Comparison of ENCODE assay signal across 2 cellular contexts in the genomic region with DNA sequence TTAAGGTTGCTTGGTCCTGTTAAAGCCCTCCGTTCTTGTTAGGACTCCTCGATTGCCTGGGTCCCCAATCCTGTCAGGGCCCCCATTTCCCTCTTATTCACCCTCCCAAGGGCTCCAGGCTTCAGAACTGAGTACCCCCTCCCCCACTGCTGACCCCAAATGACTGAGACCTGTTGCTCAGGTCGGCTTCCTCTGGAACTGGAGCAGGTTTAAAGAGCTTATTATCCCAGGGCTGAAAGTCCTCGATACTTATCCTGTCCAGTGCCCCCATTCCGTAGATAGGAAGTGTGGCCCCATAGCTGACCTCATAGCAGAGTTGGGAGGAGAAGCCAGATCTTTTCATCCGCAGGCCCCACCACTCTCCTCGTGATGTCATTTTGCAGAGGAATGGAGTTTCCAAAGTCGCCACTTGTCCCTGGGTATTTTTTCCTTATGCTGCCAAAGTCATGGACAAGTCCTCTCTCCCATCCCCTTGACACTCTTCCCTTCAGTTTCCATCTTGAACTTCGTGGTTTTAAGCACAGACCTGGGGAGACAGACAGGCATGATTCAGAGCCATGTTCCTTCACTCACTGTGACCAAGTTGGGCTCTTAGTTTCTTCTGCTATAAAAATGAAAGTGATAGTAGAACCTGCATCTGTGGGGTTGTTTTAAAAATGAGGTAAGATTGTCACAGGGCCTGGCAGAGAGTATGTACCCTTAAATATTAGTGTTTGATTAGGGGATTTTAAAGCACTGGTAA.
TF ChIP-seq lines count a peak whose summit lies in the region.

No MANE protein-coding gene starts in this region.

TF ChIP-seq in H1, 55 proteins besides CTCF, POLR2A, EP300 and RAD21:
- TF ChIP-seq SAP30 (IDR thresholded peaks at IDR 0.05; ENCODE audit: insufficient read depth, insufficient replicate concordance, low read length): no peak
TF ChIP-seq in H1: peak in this region for 0.

TF ChIP-seq in neural cell, 6 proteins besides CTCF, POLR2A, EP300 and RAD21:
- no peak for TF ChIP-seq EZH2 (IDR thresholded peaks at IDR 0.05; ENCODE audit: borderline replicate concordance, insufficient read depth, low read length, poor library complexity, severe bottlenecking)
- no peak for TF ChIP-seq TAF1 (IDR thresholded peaks at IDR 0.05; ENCODE audit: low read depth)
- TF ChIP-seq, protein P1, sequence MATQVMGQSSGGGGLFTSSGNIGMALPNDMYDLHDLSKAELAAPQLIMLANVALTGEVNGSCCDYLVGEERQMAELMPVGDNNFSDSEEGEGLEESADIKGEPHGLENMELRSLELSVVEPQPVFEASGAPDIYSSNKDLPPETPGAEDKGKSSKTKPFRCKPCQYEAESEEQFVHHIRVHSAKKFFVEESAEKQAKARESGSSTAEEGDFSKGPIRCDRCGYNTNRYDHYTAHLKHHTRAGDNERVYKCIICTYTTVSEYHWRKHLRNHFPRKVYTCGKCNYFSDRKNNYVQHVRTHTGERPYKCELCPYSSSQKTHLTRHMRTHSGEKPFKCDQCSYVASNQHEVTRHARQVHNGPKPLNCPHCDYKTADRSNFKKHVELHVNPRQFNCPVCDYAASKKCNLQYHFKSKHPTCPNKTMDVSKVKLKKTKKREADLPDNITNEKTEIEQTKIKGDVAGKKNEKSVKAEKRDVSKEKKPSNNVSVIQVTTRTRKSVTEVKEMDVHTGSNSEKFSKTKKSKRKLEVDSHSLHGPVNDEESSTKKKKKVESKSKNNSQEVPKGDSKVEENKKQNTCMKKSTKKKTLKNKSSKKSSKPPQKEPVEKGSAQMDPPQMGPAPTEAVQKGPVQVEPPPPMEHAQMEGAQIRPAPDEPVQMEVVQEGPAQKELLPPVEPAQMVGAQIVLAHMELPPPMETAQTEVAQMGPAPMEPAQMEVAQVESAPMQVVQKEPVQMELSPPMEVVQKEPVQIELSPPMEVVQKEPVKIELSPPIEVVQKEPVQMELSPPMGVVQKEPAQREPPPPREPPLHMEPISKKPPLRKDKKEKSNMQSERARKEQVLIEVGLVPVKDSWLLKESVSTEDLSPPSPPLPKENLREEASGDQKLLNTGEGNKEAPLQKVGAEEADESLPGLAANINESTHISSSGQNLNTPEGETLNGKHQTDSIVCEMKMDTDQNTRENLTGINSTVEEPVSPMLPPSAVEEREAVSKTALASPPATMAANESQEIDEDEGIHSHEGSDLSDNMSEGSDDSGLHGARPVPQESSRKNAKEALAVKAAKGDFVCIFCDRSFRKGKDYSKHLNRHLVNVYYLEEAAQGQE (IDR thresholded peaks at IDR 0.05; ENCODE audit: borderline replicate concordance): no peak
- TF ChIP-seq SMC3 (conservative IDR thresholded peaks at IDR 0.05; ENCODE audit: poor library complexity): no peak
- TF ChIP-seq POLR2AphosphoS5 (IDR thresholded peaks at IDR 0.05): no peak
- TF ChIP-seq MXI1 (conservative IDR thresholded peaks at IDR 0.05; ENCODE audit: poor library complexity, severe bottlenecking): no peak
